Comparison of ENCODE assay signal across 8 cellular contexts in the genomic region with DNA sequence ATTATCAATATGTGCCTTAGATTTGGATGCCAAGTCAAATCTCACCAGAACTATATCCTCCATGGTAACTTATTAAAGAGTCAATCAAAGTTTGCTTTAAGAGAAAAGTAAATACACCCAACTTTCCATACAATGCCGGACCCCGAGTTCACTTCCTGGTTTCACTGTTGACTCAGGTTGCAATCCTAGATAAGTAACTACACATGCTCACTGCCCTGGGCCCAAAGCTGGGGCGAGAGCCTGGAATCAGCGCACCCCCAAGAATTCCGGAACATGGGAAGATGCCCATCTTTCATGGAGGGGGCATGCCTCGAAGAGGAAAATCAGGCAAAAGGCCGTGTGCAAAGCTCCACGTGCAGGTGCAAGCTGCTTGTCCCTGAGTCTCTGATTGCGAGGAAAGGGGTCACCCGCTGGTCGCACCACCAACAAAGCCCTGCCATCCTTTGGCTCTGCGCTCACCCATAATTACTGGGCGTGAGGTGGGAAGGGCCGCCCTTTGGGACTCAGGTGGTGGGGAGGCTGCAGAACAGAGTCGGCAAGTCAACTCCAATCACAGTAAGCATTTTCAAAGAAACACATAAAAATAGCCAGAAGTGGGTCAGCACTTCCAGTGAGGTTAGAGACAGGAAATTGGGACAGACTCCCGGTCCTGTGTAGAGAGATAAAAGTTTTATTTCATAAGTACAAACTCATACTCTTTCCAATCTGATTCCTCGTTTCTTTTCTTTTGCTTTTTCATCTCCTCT.
DNase-seq lines count a peak whose midpoint lies in the region; ATAC-seq and TF ChIP-seq lines count a peak whose summit lies in the region.

No MANE protein-coding gene starts in this region.

- no peak for TF ChIP-seq CTCF in neutrophil (IDR thresholded peaks at IDR 0.05)

- H3K4me3 ChIP-seq in neutrophil (ENCODE audit: low read depth in 1 of 2, low read length in 1 of 2), result peak overlapping the region in 1 of 2 experiments; percentile 55

- ATAC-seq in GM18873 (IDR thresholded peaks at IDR 0.05; ENCODE audit: low FRiP score, unreplicated experiment), result no peak
- no peak for ATAC-seq in GM19467 (IDR thresholded peaks at IDR 0.05; ENCODE audit: unreplicated experiment)
- ATAC-seq in HG02759 (IDR thresholded peaks at IDR 0.05; ENCODE audit: unreplicated experiment), result no peak

- no peaks in the 10 kb centered on the region for H3K36me3 ChIP-seq in neutrophil

- peak overlapping the region; percentile 97 for H3K27ac ChIP-seq in neutrophil

- H3K27me3 ChIP-seq in neutrophil, result no peaks in the 10 kb centered on the region

- DNase-seq in Caki2 (ENCODE audit: low read depth) (peak; percentile 79), NCI-H146 treated with DMSO at 0.1 percent for 48 hours (lab: John Stamatoyannopoulos, UW; ENCODE audit: unreplicated experiment) (peak; percentile 61), dermis blood vessel endothelial cell (peak; percentile 84), nucleus accumbens (lab: John Stamatoyannopoulos, UW) (no peak)

- H3K9me3 ChIP-seq in neutrophil, result no peaks in the 10 kb centered on the region

- in situ Hi-C loops in Caki2 (cut with HindIII; ENCODE audit: low pct_unique_long_range_greater_than_20kb, low sequenced_read_pairs), result loop anchor here (25.0 kb wide), 2 partner anchors 249 to 349 kb away; partner anchors contain the start of gene IRF2BP2

- H3K4me1 ChIP-seq in neutrophil (ENCODE audit: control insufficient read depth in 1 of 2, insufficient read depth in 1 of 2, low read depth in 1 of 2, low read length in 1 of 2), result peaks cover 96 to 99% of the 10 kb centered on the region in 2 experiments

Comparison
In these comparisons a context has a peak if more than half of its experiments do, and no peak if none do; other contexts are left out.
1. DNase-seq: peak in Caki2 (single experiment), NCI-H146 treated with DMSO at 0.1 percent for 48 hours (single experiment) and dermis blood vessel endothelial cell (single experiment); none in nucleus accumbens (0 of 56).